In the genomic region with DNA sequence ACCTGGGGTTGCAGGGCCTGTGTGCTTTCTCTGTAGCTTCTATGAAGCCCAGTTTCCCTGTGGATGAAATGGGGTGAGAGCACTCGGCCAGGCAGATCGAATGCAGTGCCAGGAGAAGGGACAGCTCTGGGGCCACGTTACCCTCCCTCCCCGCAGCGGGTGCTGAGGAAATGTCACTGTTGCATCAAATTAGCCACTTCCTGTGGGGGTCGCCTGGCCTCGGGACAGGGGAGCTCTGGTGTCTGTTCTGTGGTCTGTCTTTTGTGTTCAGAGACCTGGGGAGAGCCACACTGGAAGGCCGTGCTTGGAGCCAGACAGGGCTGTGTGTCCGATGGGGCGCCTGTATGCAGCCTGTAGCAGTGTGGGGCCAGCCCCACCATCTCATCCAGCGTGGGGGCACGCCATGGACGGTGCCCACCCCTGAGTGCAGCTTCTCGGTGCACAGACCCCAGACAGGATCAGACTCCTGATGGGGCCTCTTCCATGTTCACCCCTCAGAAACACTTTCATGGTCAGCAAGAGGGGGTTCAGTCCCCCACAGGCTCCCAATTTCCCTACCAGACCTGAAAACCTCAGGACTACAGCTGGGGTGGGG, we compare ENCODE assay signal across 8 cellular contexts. TPM values are rescaled to one million over a fixed set of nuclear protein-coding genes. Genes with fewer than 3 reads are reported as not detected.
DNase-seq lines count a peak whose midpoint lies in the region; ATAC-seq and TF ChIP-seq lines count a peak whose summit lies in the region.

No MANE protein-coding gene starts in this region.

- no peak overlapping the region for H3K4me3 ChIP-seq in fibroblast of villous mesenchyme (ENCODE audit: low read depth, low read length)
- no peak overlapping the region for H3K4me3 ChIP-seq in foreskin fibroblast (ENCODE audit: low read depth in 1 of 2, low read length in 2 of 2)

- peak; percentile 51 for ATAC-seq in HG02852 (IDR thresholded peaks at IDR 0.05; ENCODE audit: unreplicated experiment)
- ATAC-seq in GM21528 (IDR thresholded peaks at IDR 0.05; ENCODE audit: low FRiP score, unreplicated experiment) = no peak

- TF ChIP-seq POLR2A in GM18526 (IDR thresholded peaks at IDR 0.05; ENCODE audit: extremely low read depth, insufficient read length) = peak; percentile 35
- peak; percentile 30; the same call in 1 of the 2 replicates for TF ChIP-seq POLR2A in Raji (IDR thresholded peaks at IDR 0.05; ENCODE audit: insufficient read depth, low read depth, low read length)

- no peak for TF ChIP-seq CTCF in fibroblast of villous mesenchyme (IDR thresholded peaks at IDR 0.05; ENCODE audit: insufficient read depth, low read depth, low read length)
- no peak for TF ChIP-seq CTCF in foreskin fibroblast (IDR thresholded peaks at IDR 0.05; ENCODE audit: low read depth, low read length)

- peak; percentile 44 for DNase-seq in fibroblast of villous mesenchyme (ENCODE audit: low read depth)
- no peak for DNase-seq in nucleus accumbens (lab: John Stamatoyannopoulos, UW)
- DNase-seq in activated effector memory CD4-positive, alpha-beta T cell treated with Interleukin-2 at 50 U/mL for 16 hours = no peak
- DNase-seq in foreskin fibroblast = no peak

RNA-seq across cellular contexts. Expression of a gene that starts 13.6 kb away (rescaled TPM):
- total RNA-seq in fibroblast of villous mesenchyme = 61.3 and 77.3 TPM in 2 replicates

RNA-seq across cellular contexts. Expression of a gene that starts 42.6 kb away (rescaled TPM):
- 12.2 and 14.2 TPM in 2 replicates for total RNA-seq in fibroblast of villous mesenchyme
